ENCODE assay signal across 2 cellular contexts in genomic region chr6:86856937-86857563, GRCh38.
TF ChIP-seq lines count a peak whose summit lies in the region.

No MANE protein-coding gene starts in this region.

TF ChIP-seq in SK-N-SH, 30 proteins besides CTCF, POLR2A, EP300 and RAD21 (continued from another document):
- TF ChIP-seq USF2 (IDR thresholded peaks at IDR 0.05; ENCODE audit: borderline replicate concordance, low read depth, low read length) (no peak), RCOR1 (IDR thresholded peaks at IDR 0.05; ENCODE audit: low read length) (no peak), FOSL2 (IDR thresholded peaks at IDR 0.05; ENCODE audit: borderline replicate concordance, low read depth) (no peak), TCF12 (IDR thresholded peaks at IDR 0.05) (no peak), RFX5 (IDR thresholded peaks at IDR 0.05; ENCODE audit: low read length) (no peak), POLR2AphosphoS5 (IDR thresholded peaks at IDR 0.05; ENCODE audit: low read depth, low read length) (no peak), TAF1 (IDR thresholded peaks at IDR 0.05; ENCODE audit: borderline replicate concordance, low read depth, low read length) (no peak), TEAD4 (IDR thresholded peaks at IDR 0.05; ENCODE audit: borderline replicate concordance, insufficient read depth) (no peak), NRF1 (IDR thresholded peaks at IDR 0.05; ENCODE audit: low read depth, low read length) (no peak), GATA2 (CRISPR knock-in tag; IDR thresholded peaks at IDR 0.05) (0 out of 2 replicates have a peak, but pooled peaks have one; percentile 42)

TF ChIP-seq in SK-N-SH treated with all-trans-retinoic acid at 6 μM for 48 hours, 23 proteins besides CTCF, POLR2A, EP300 and RAD21 (continued from another document):
- TF ChIP-seq POU6F1 (CRISPR knock-in tag; IDR thresholded peaks at IDR 0.05; ENCODE audit: borderline replicate concordance, low read depth) (no peak), ZNF70 (CRISPR knock-in tag; IDR thresholded peaks at IDR 0.05) (no peak), BACH2 (CRISPR knock-in tag; IDR thresholded peaks at IDR 0.05; ENCODE audit: borderline replicate concordance) (no peak), TSHZ2 (CRISPR knock-in tag; IDR thresholded peaks at IDR 0.05) (no peak), CREB5 (CRISPR knock-in tag; IDR thresholded peaks at IDR 0.05; ENCODE audit: low read depth) (no peak), PPARA (CRISPR knock-in tag; IDR thresholded peaks at IDR 0.05; ENCODE audit: borderline replicate concordance) (no peak), ISL1 (CRISPR knock-in tag; IDR thresholded peaks at IDR 0.05) (no peak), ZFP3 (CRISPR knock-in tag; IDR thresholded peaks at IDR 0.05) (no peak), ZFP30 (CRISPR knock-in tag; IDR thresholded peaks at IDR 0.05) (no peak)
